8 cellular contexts compared by ENCODE assay signal in genomic region chr14:62179367-62180018, GRCh38.
DNase-seq lines count a peak whose midpoint lies in the region; ATAC-seq, FAIRE-seq and TF ChIP-seq lines count a peak whose summit lies in the region.

No MANE protein-coding gene starts in this region.

- ATAC-seq in HG03469 (IDR thresholded peaks at IDR 0.05; ENCODE audit: unreplicated experiment) = peak; percentile 69
- ATAC-seq in GM12878 = peak; percentile 83
- peak; percentile 58 for ATAC-seq in stimulated activated naive CD8-positive, alpha-beta T cell treated with anti-CD3 and anti-CD28 coated beads, Interleukin-15, amount 100 ng/mL, for 72 hours

- no peaks in the 10 kb centered on the region for H3K4me1 ChIP-seq in GM12878 (ENCODE audit: control insufficient read depth, insufficient read depth, low read length)

- no peak overlapping the region for H3K27ac Mint-ChIP-seq in stimulated activated naive CD8-positive, alpha-beta T cell treated with anti-CD3 and anti-CD28 coated beads, Interleukin-15, amount 100 ng/mL, for 72 hours

- H3K4me3 ChIP-seq in GM12878 = no peak overlapping the region

- H3K36me3 ChIP-seq in GM12878 (ENCODE audit: control insufficient read depth in 2 of 2, insufficient read depth in 2 of 2, low read length in 1 of 2) = no peaks in the 10 kb centered on the region

- peaks cover 8% of the 10 kb centered on the region for H3K27me3 Mint-ChIP-seq in stimulated activated naive CD8-positive, alpha-beta T cell treated with anti-CD3 and anti-CD28 coated beads, Interleukin-15, amount 100 ng/mL, for 72 hours

- no peaks in the 10 kb centered on the region for H4K20me1 ChIP-seq in GM12878 (ENCODE audit: control insufficient read depth, insufficient read depth)

- FAIRE-seq in GM12878 (lab: Jason Lieb, UNC) = peak; percentile 79

- DNase-seq in A172 (ENCODE audit: low spot score) (peak; percentile 74), GM10266 (ENCODE audit: extremely low spot score) (peak; percentile 39), NCI-H510A (lab: John Stamatoyannopoulos, UW) (peak; percentile 41), GM12878 (ENCODE audit: low read depth, low spot score) (peak; percentile 9), iris pigment epithelial cell (ENCODE audit: low read depth) (peak; percentile 87), GOT3 (lab: John Stamatoyannopoulos, UW) (no peak)
- DNase-seq in stimulated activated naive CD8-positive, alpha-beta T cell treated with anti-CD3 and anti-CD28 coated beads, Interleukin-15, amount 100 ng/mL, for 72 hours = peak; percentile 3 to 14

- no peak overlapping the region for H3K4me3 Mint-ChIP-seq in stimulated activated naive CD8-positive, alpha-beta T cell treated with anti-CD3 and anti-CD28 coated beads, Interleukin-15, amount 100 ng/mL, for 72 hours

- H3K27ac ChIP-seq in GM12878 (ENCODE audit: control insufficient read depth, insufficient read depth) = no peak overlapping the region

- WGBS in GM12878 (ENCODE audit: insufficient coverage, insufficient replicate concordance, low lambda C conversion rate, missing lambda C conversion rate) = 27% methylated on average over 5 of the region's 5 CpGs

- H2AFZ ChIP-seq in GM12878 (ENCODE audit: control insufficient read depth, low read depth, low read length) = no peak overlapping the region

- SMC1A ChIA-PET in GM12878 (lab: Charles Lee; ENCODE audit: uncharacterized antibody, unreplicated experiment) = interaction anchor here (0.6 to 1.4 kb wide), 3 partner anchors 682 to 1104 kb away, joined by 3 to 4 read pairs (median 3); no protein-coding TSS in a partner anchor

- no peaks in the 10 kb centered on the region for H3K4me1 Mint-ChIP-seq in stimulated activated naive CD8-positive, alpha-beta T cell treated with anti-CD3 and anti-CD28 coated beads, Interleukin-15, amount 100 ng/mL, for 72 hours

- no peak overlapping the region for H3K9ac ChIP-seq in GM12878 (ENCODE audit: control insufficient read depth, insufficient read depth, low read length)

- no peak for TF ChIP-seq POLR2A in GM12878 (IDR thresholded peaks at IDR 0.05; ENCODE audit: low read depth, low read length)

- RAD21 ChIA-PET in GM12878 (lab: Charles Lee; ENCODE audit: unreplicated experiment) = interaction anchor here (1.2 kb wide), 1 partner anchor 1099 kb away, joined by 4 read pairs; no protein-coding TSS in a partner anchor

- in situ Hi-C loops in GM12878 (cut with MboI) = no loop called here

- no peaks in the 10 kb centered on the region for H3K9me3 Mint-ChIP-seq in stimulated activated naive CD8-positive, alpha-beta T cell treated with anti-CD3 and anti-CD28 coated beads, Interleukin-15, amount 100 ng/mL, for 72 hours

- TF ChIP-seq EP300 in GM12878 (IDR thresholded peaks at IDR 0.05; ENCODE audit: borderline replicate concordance in 1 of 2, control insufficient read depth in 1 of 2, low read depth in 2 of 2, low read length in 2 of 2) = no peak

- intact Hi-C loops in GM12878 (cut with micrococcal nuclease; ENCODE audit: unreplicated experiment) = loop anchor here (1.0 to 5.0 kb wide), 2 partner anchors 858 to 1097 kb away; no protein-coding TSS in a partner anchor

- POLR2A ChIA-PET in GM12878 (lab: Charles Lee) = no interaction called here

- no peaks in the 10 kb centered on the region for H3K9me3 ChIP-seq in GM12878 (replicated peaks; ENCODE audit: control insufficient read depth, insufficient read depth, low read length)

- no peaks in the 10 kb centered on the region for H3K27me3 ChIP-seq in GM12878 (replicated peaks in 1 of 2; ENCODE audit: control insufficient read depth in 2 of 2, insufficient read depth in 2 of 2, low read length in 1 of 2)

- peak; percentile 70 for TF ChIP-seq CTCF in GM10266 (IDR thresholded peaks at IDR 0.05; ENCODE audit: control insufficient read depth, insufficient read depth, low read depth, missing control alignments)
- TF ChIP-seq CTCF in GM12878 (IDR thresholded peaks at IDR 0.05 in 2 of 3, conservative IDR thresholded peaks at IDR 0.05 in 1 of 3; ENCODE audit: control insufficient read depth in 2 of 3, extremely low read depth in 1 of 3, insufficient read depth in 1 of 3, low read depth in 3 of 3, low read length in 3 of 3) = peak; percentile 62 to 68 (median 65); a peak in 5 of 6 replicates

- no peaks in the 10 kb centered on the region for H3K79me2 ChIP-seq in GM12878 (ENCODE audit: control insufficient read depth, insufficient read depth, low read length)

- TF ChIP-seq RAD21 in GM12878 (IDR thresholded peaks at IDR 0.05; ENCODE audit: insufficient read depth, low read depth, low read length) = peak; percentile 81

- no TSS peak for BruUV-seq in GM12878 (replicated peaks; lab: Mats Ljungman, UMichigan)

- no peak overlapping the region for H3K4me2 ChIP-seq in GM12878 (ENCODE audit: control insufficient read depth, insufficient read depth)

- CTCF ChIA-PET in GM12878 (lab: Yijun Ruan, JAX) = interaction anchor here (0.6 to 2.9 kb wide), 8 partner anchors 9 to 1314 kb away, joined by 3 to 17 read pairs (median 5); no protein-coding TSS in a partner anchor

TF ChIP-seq in GM12878, 131 proteins besides CTCF, POLR2A, EP300 and RAD21:
- TF ChIP-seq YY1 (IDR thresholded peaks at IDR 0.05; ENCODE audit: low read depth, low read length) (0 out of 2 replicates have a peak, but pooled peaks have one; percentile 18), BHLHE40 (IDR thresholded peaks at IDR 0.05; ENCODE audit: borderline replicate concordance in 1 of 2, low read depth in 2 of 2, low read length in 1 of 2) (no peak), POU2F2 (IDR thresholded peaks at IDR 0.05; ENCODE audit: borderline replicate concordance, low read depth, low read length) (0 out of 3 replicates have a peak, but pooled peaks have one; percentile 16), SMC3 (IDR thresholded peaks at IDR 0.05; ENCODE audit: borderline replicate concordance, low read length) (peak; percentile 84), PKNOX1 (IDR thresholded peaks at IDR 0.05) (no peak)
